19 cellular contexts compared by ENCODE assay signal in genomic region chr16:28010671-28011070, GRCh38. TPM values are rescaled to one million over a fixed set of nuclear protein-coding genes. Genes with fewer than 3 reads are reported as not detected.
DNase-seq lines count a peak whose midpoint lies in the region; ATAC-seq and TF ChIP-seq lines count a peak whose summit lies in the region.
"Had no signal": no experiment of that assay in that cellular context is flagged by ENCODE, and none has a peak within 500 bp of the region (broad histone marks: within the 10 kb centered on the region; RNA-seq: fewer than 3 reads in every experiment).

No MANE protein-coding gene starts in this region.

- H3K36me3 Mint-ChIP-seq in MCF 10A (ENCODE audit: insufficient read depth, unreplicated experiment) (no peaks in the 10 kb centered on the region), CD14-positive monocyte (no peaks in the 10 kb centered on the region)
- H3K36me3 Mint-ChIP-seq in stimulated activated memory B cell treated with anti-CD40 and anti-IgM and Interleukin-4, amounts not matched to agents 10 μg/mL and 1 μg/mL and 100 μg/mL, for 72 hours = no peaks in the 10 kb centered on the region

- H3K9me3 Mint-ChIP-seq in MCF 10A (ENCODE audit: unreplicated experiment) (no peaks in the 10 kb centered on the region), CD14-positive monocyte (peaks cover 0 to 2% (median 0%) of the 10 kb centered on the region in 7 donors)
- H3K9me3 Mint-ChIP-seq in stimulated activated memory B cell treated with anti-CD40 and anti-IgM and Interleukin-4, amounts not matched to agents 10 μg/mL and 1 μg/mL and 100 μg/mL, for 72 hours = no peaks in the 10 kb centered on the region
- H3K9me3 Mint-ChIP-seq: activated T-helper 2 cell treated with anti-CD3 and anti-CD28 coated beads, Interferon-gamma antibody, Interleukin-2, Interleukin-4, amounts not matched to agents 10 μg/mL and 5 μg/mL and 100 μg/mL, durations not matched to agents 14 hours and 24 hours and 36 hours; stimulated activated naive CD8-positive, alpha-beta T cell treated with anti-CD3 and anti-CD28 coated beads, Interleukin-15, amount 100 ng/mL, for 72 hours had no signal

- H3K27me3 Mint-ChIP-seq in MCF 10A (ENCODE audit: insufficient read depth, unreplicated experiment) = peaks cover 36% of the 10 kb centered on the region
- peaks cover 56% of the 10 kb centered on the region for H3K27me3 Mint-ChIP-seq in stimulated activated memory B cell treated with anti-CD40 and anti-IgM and Interleukin-4, amounts not matched to agents 10 μg/mL and 1 μg/mL and 100 μg/mL, for 72 hours
- H3K27me3 Mint-ChIP-seq in CD14-positive monocyte (ENCODE audit: low read depth in 3 of 3) = peaks cover 0 to 4% (median 2%) of the 10 kb centered on the region in 3 donors

- H3K27me3 ChIP-seq in breast epithelium = no peaks in the 10 kb centered on the region

- POLR2A ChIA-PET in MCF 10A (lab: Yijun Ruan, JAX) = no interaction called here

- H3K4me3 ChIP-seq in breast epithelium = no peak overlapping the region
- H3K4me3 ChIP-seq: lower lobe of right lung had no signal

- no peak for ATAC-seq in stimulated activated memory B cell treated with anti-CD40 and anti-IgM and Interleukin-4, amounts not matched to agents 10 μg/mL and 1 μg/mL and 100 μg/mL, for 72 hours
- no peak for ATAC-seq in HG02763 (IDR thresholded peaks at IDR 0.05; ENCODE audit: unreplicated experiment)
- ATAC-seq: lower lobe of right lung; stimulated activated naive CD8-positive, alpha-beta T cell treated with anti-CD3 and anti-CD28 coated beads, Interleukin-15, amount 100 ng/mL, for 72 hours had no signal

- no peaks in the 10 kb centered on the region for H3K4me1 Mint-ChIP-seq in MCF 10A (ENCODE audit: insufficient read depth, unreplicated experiment)
- H3K4me1 Mint-ChIP-seq in stimulated activated memory B cell treated with anti-CD40 and anti-IgM and Interleukin-4, amounts not matched to agents 10 μg/mL and 1 μg/mL and 100 μg/mL, for 72 hours = no peaks in the 10 kb centered on the region
- H3K4me1 Mint-ChIP-seq in CD14-positive monocyte = peaks cover 7% of the 10 kb centered on the region
- H3K4me1 Mint-ChIP-seq: naive B cell; stimulated activated naive CD8-positive, alpha-beta T cell treated with anti-CD3 and anti-CD28 coated beads, Interleukin-15, amount 100 ng/mL, for 72 hours had no signal

- no peak for TF ChIP-seq CTCF in MCF 10A (IDR thresholded peaks at IDR 0.05; ENCODE audit: unreplicated experiment)
- no peak for TF ChIP-seq CTCF in breast epithelium (IDR thresholded peaks at IDR 0.05)
- no peak for TF ChIP-seq CTCF in CD14-positive monocyte (IDR thresholded peaks at IDR 0.05)

- TF ChIP-seq POLR2A in breast epithelium (IDR thresholded peaks at IDR 0.05) = no peak

- no peaks in the 10 kb centered on the region for H3K9me3 ChIP-seq in breast epithelium
- H3K9me3 ChIP-seq: lower lobe of right lung had no signal

- H3K27ac Mint-ChIP-seq in MCF 10A (ENCODE audit: low read depth, unreplicated experiment) = no peak overlapping the region
- no peak overlapping the region for H3K27ac Mint-ChIP-seq in stimulated activated memory B cell treated with anti-CD40 and anti-IgM and Interleukin-4, amounts not matched to agents 10 μg/mL and 1 μg/mL and 100 μg/mL, for 72 hours
- no peak overlapping the region for H3K27ac Mint-ChIP-seq in CD14-positive monocyte
- H3K27ac Mint-ChIP-seq: activated T-helper 2 cell treated with anti-CD3 and anti-CD28 coated beads, Interferon-gamma antibody, Interleukin-2, Interleukin-4, amounts not matched to agents 10 μg/mL and 5 μg/mL and 100 μg/mL, durations not matched to agents 14 hours and 24 hours and 36 hours; naive B cell had no signal

- no peak overlapping the region for H3K27ac ChIP-seq in breast epithelium
- H3K27ac ChIP-seq: lower lobe of right lung had no signal

- H3K4me1 ChIP-seq in breast epithelium = no peaks in the 10 kb centered on the region
- H3K4me1 ChIP-seq: lower lobe of right lung had no signal

- intact Hi-C loops in MCF 10A (cut with micrococcal nuclease) (no loop called here), breast epithelium (cut with DNase I; ENCODE audit: low total_unique reads) (no loop called here), CD14-positive monocyte (cut with micrococcal nuclease) (no loop called here)

- CTCF ChIA-PET in MCF 10A (lab: Yijun Ruan, JAX) = interaction anchor here (0.6 kb wide), 1 partner anchor 64 kb away, joined by 4 read pairs; no protein-coding TSS in a partner anchor

- no peaks in the 10 kb centered on the region for H3K36me3 ChIP-seq in breast epithelium
- H3K36me3 ChIP-seq: lower lobe of right lung had no signal

- no TSS peak for BruUV-seq in MCF 10A (replicated peaks; lab: Mats Ljungman, UMichigan)

- DNase-seq in MCF 10A (ENCODE audit: unreplicated experiment) (peak; percentile 41), breast epithelium (ENCODE audit: low spot score in 2 of 2) (no peak), RPMI7951 (ENCODE audit: low read depth) (peak; percentile 46), iris pigment epithelial cell (ENCODE audit: low read depth) (peak; percentile 22), CD14-positive monocyte (ENCODE audit: low spot score) (no peak), NCI-H1436 treated with DMSO at 0.1 percent for 48 hours (lab: John Stamatoyannopoulos, UW) (no peak)
- DNase-seq: amniotic stem cell; H9; lower lobe of right lung; naive B cell; NCI-H2029 treated with DMSO at 0.1 percent for 48 hours; NCI-H526; stimulated activated naive CD8-positive, alpha-beta T cell treated with anti-CD3 and anti-CD28 coated beads, Interleukin-15, amount 100 ng/mL, for 72 hours had no signal

- no peak overlapping the region for H3K4me3 Mint-ChIP-seq in MCF 10A (ENCODE audit: unreplicated experiment)
- no peak overlapping the region for H3K4me3 Mint-ChIP-seq in stimulated activated memory B cell treated with anti-CD40 and anti-IgM and Interleukin-4, amounts not matched to agents 10 μg/mL and 1 μg/mL and 100 μg/mL, for 72 hours
- H3K4me3 Mint-ChIP-seq in CD14-positive monocyte = no peak overlapping the region
- H3K4me3 Mint-ChIP-seq: H9; naive B cell; stimulated activated naive CD8-positive, alpha-beta T cell treated with anti-CD3 and anti-CD28 coated beads, Interleukin-15, amount 100 ng/mL, for 72 hours had no signal

RNA-seq across cellular contexts. Expression of gene GSG1L, which starts 52.8 kb away (rescaled TPM):
- not detected in 2 replicates for total RNA-seq in MCF 10A (2022)
- total RNA-seq in breast epithelium = not detected
- not detected in 2 replicates for total RNA-seq in RPMI7951 (2014; rRNA removed; shearing (Covaris generic))
- polyA plus RNA-seq in CD14-positive monocyte = not detected
- total RNA-seq: activated T-helper 2 cell treated with anti-CD3 and anti-CD28 coated beads, Interferon-gamma antibody, Interleukin-2, Interleukin-4, amounts not matched to agents 10 μg/mL and 5 μg/mL and 100 μg/mL, durations not matched to agents 14 hours and 24 hours and 36 hours; M059J; pulmonary artery endothelial cell had no signal
- polyA plus RNA-seq: AG04450 had no signal

Comparison
In these comparisons a context has a peak if more than half of its experiments do, and no peak if none do; other contexts are left out.
1. DNase-seq: peak in MCF 10A (single experiment), RPMI7951 (single experiment) and iris pigment epithelial cell (single experiment); none in breast epithelium (0 of 2), CD14-positive monocyte (single experiment) and NCI-H1436 treated with DMSO at 0.1 percent for 48 hours (single experiment).